Comparison of ENCODE assay signal across 1 cellular context in genomic region chr12:31466768-31467167, GRCh38.
TF ChIP-seq lines count a peak whose summit lies in the region.

No MANE protein-coding gene starts in this region.

TF ChIP-seq in IMR-90, 13 proteins besides CTCF, POLR2A, EP300 and RAD21 (continued from another document):
- TF ChIP-seq RFX5 (IDR thresholded peaks at IDR 0.05; ENCODE audit: low read depth, low read length): no peak
